ENCODE assay signal across 1 cellular context in the genomic region with DNA sequence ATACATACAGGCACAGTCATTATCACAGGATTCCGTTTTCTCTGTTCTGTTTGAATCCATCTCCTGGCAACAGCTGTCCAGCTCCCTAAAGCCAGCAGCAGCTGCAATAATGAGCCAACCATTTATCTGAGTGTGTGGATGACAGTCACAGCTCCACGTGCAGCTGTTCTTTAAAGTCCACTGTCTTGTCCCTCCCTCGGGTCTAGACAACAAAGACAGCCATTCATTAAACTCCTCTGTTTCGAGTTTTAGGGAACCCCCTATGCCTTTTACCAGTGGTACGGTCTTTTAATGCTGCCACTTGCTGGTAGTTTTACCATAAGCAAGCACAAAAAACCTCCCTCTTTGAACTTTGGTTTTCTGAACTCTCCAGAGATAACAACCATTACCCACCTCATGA.
TF ChIP-seq lines count a peak whose summit lies in the region.

No MANE protein-coding gene starts in this region.

TF ChIP-seq in HepG2, 621 proteins besides CTCF, POLR2A, EP300 and RAD21:
- TF ChIP-seq ZNF331 (CRISPR knock-in tag; IDR thresholded peaks at IDR 0.05) (0 out of 2 replicates have a peak, but pooled peaks have one; percentile 29), RFX1 (IDR thresholded peaks at IDR 0.05) (peak; percentile 37; the same call in 1 of the 2 replicates), BHLHE40 (IDR thresholded peaks at IDR 0.05; ENCODE audit: low read length) (peak; percentile 47; the same call in 1 of the 2 replicates), TGIF2 (CRISPR knock-in tag; IDR thresholded peaks at IDR 0.05) (peak; percentile 74; the same call in 1 of the 2 replicates), ISL2 (CRISPR knock-in tag; IDR thresholded peaks at IDR 0.05) (no peak), ZNF292 (CRISPR knock-in tag; IDR thresholded peaks at IDR 0.05; ENCODE audit: borderline replicate concordance, low read depth) (peak; percentile 57; the same call in 1 of the 2 replicates), SOX6 (IDR thresholded peaks at IDR 0.05) (no peak), SOX6 (CRISPR knock-in tag; IDR thresholded peaks at IDR 0.05) (peak; percentile 41; the same call in 1 of the 2 replicates), FOXK2 (IDR thresholded peaks at IDR 0.05) (0 out of 2 replicates have a peak, but pooled peaks have one; percentile 10), ZNF547 (CRISPR knock-in tag; IDR thresholded peaks at IDR 0.05) (0 out of 2 replicates have a peak, but pooled peaks have one; percentile 51), DMAP1 (CRISPR knock-in tag; IDR thresholded peaks at IDR 0.05) (0 out of 2 replicates have a peak, but pooled peaks have one; percentile 21), BORCS8-MEF2B (CRISPR knock-in tag; IDR thresholded peaks at IDR 0.05) (no peak), SOX13 (IDR thresholded peaks at IDR 0.05) (no peak), SOX13 (CRISPR knock-in tag; conservative IDR thresholded peaks at IDR 0.05 in 1 of 2, IDR thresholded peaks at IDR 0.05 in 1 of 2) (0 out of 4 replicates have a peak, but pooled peaks of 1 of the 2 experiments have one; percentile 20), SAP130 (CRISPR knock-in tag; IDR thresholded peaks at IDR 0.05; ENCODE audit: low read depth) (peak; percentile 35; the same call in 1 of the 2 replicates), HNF4G (IDR thresholded peaks at IDR 0.05; ENCODE audit: borderline replicate concordance, low read depth, low read length) (peak; percentile 15; the same call in 1 of the 2 replicates), HNF4G (CRISPR knock-in tag; IDR thresholded peaks at IDR 0.05; ENCODE audit: borderline replicate concordance, low read depth) (no peak), KDM5B (CRISPR knock-in tag; IDR thresholded peaks at IDR 0.05; ENCODE audit: borderline replicate concordance) (no peak), PITX1 (CRISPR knock-in tag; IDR thresholded peaks at IDR 0.05) (peak; percentile 25; the same call in 1 of the 2 replicates), ZNF367 (CRISPR knock-in tag; IDR thresholded peaks at IDR 0.05; ENCODE audit: borderline replicate concordance) (peak; percentile 87; the same call in 1 of the 2 replicates), MXI1 (IDR thresholded peaks at IDR 0.05; ENCODE audit: borderline replicate concordance, low read depth, low read length) (0 out of 3 replicates have a peak, but pooled peaks have one; percentile 38), BRCA1 (CRISPR knock-in tag; IDR thresholded peaks at IDR 0.05) (no peak), HNF4A (CRISPR knock-in tag; IDR thresholded peaks at IDR 0.05) (peak; percentile 59; the same call in 1 of the 2 replicates)
- TF ChIP-seq, protein P1, sequence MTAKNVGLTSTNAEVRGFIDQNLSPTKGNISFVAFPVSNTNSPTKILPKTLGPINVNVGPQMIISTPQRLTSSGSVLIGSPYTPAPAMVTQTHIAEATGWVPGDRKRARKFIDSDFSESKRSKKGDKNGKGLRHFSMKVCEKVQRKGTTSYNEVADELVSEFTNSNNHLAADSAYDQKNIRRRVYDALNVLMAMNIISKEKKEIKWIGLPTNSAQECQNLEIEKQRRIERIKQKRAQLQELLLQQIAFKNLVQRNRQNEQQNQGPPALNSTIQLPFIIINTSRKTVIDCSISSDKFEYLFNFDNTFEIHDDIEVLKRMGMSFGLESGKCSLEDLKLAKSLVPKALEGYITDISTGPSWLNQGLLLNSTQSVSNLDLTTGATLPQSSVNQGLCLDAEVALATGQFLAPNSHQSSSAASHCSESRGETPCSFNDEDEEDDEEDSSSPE (CRISPR knock-in tag; IDR thresholded peaks at IDR 0.05): 0 out of 2 replicates have a peak, but pooled peaks have one; percentile 22
- TF ChIP-seq, protein P2, sequence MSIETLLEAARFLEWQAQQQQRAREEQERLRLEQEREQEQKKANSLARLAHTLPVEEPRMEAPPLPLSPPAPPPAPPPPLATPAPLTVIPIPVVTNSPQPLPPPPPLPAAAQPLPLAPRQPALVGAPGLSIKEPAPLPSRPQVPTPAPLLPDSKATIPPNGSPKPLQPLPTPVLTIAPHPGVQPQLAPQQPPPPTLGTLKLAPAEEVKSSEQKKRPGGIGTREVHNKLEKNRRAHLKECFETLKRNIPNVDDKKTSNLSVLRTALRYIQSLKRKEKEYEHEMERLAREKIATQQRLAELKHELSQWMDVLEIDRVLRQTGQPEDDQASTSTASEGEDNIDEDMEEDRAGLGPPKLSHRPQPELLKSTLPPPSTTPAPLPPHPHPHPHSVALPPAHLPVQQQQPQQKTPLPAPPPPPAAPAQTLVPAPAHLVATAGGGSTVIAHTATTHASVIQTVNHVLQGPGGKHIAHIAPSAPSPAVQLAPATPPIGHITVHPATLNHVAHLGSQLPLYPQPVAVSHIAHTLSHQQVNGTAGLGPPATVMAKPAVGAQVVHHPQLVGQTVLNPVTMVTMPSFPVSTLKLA (IDR thresholded peaks at IDR 0.05): peak; percentile 34; the same call in 1 of the 2 replicates
- TF ChIP-seq, protein P3, sequence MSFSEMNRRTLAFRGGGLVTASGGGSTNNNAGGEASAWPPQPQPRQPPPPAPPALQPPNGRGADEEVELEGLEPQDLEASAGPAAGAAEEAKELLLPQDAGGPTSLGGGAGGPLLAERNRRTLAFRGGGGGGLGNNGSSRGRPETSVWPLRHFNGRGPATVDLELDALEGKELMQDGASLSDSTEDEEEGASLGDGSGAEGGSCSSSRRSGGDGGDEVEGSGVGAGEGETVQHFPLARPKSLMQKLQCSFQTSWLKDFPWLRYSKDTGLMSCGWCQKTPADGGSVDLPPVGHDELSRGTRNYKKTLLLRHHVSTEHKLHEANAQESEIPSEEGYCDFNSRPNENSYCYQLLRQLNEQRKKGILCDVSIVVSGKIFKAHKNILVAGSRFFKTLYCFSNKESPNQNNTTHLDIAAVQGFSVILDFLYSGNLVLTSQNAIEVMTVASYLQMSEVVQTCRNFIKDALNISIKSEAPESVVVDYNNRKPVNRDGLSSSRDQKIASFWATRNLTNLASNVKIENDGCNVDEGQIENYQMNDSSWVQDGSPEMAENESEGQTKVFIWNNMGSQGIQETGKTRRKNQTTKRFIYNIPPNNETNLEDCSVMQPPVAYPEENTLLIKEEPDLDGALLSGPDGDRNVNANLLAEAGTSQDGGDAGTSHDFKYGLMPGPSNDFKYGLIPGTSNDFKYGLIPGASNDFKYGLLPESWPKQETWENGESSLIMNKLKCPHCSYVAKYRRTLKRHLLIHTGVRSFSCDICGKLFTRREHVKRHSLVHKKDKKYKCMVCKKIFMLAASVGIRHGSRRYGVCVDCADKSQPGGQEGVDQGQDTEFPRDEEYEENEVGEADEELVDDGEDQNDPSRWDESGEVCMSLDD (CRISPR knock-in tag; IDR thresholded peaks at IDR 0.05; ENCODE audit: borderline replicate concordance): no peak
- TF ChIP-seq, protein P4, sequence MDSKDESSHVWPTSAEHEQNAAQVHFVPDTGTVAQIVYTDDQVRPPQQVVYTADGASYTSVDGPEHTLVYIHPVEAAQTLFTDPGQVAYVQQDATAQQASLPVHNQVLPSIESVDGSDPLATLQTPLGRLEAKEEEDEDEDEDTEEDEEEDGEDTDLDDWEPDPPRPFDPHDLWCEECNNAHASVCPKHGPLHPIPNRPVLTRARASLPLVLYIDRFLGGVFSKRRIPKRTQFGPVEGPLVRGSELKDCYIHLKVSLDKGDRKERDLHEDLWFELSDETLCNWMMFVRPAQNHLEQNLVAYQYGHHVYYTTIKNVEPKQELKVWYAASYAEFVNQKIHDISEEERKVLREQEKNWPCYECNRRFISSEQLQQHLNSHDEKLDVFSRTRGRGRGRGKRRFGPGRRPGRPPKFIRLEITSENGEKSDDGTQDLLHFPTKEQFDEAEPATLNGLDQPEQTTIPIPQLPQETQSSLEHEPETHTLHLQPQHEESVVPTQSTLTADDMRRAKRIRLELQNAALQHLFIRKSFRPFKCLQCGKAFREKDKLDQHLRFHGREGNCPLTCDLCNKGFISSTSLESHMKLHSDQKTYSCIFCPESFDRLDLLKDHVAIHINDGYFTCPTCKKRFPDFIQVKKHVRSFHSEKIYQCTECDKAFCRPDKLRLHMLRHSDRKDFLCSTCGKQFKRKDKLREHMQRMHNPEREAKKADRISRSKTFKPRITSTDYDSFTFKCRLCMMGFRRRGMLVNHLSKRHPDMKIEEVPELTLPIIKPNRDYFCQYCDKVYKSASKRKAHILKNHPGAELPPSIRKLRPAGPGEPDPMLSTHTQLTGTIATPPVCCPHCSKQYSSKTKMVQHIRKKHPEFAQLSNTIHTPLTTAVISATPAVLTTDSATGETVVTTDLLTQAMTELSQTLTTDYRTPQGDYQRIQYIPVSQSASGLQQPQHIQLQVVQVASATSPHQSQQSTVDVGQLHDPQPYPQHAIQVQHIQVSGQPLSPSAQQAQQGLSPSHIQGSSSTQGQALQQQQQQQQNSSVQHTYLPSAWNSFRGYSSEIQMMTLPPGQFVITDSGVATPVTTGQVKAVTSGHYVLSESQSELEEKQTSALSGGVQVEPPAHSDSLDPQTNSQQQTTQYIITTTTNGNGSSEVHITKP (CRISPR knock-in tag; IDR thresholded peaks at IDR 0.05; ENCODE audit: low read depth): peak; percentile 96
- TF ChIP-seq, protein P5, sequence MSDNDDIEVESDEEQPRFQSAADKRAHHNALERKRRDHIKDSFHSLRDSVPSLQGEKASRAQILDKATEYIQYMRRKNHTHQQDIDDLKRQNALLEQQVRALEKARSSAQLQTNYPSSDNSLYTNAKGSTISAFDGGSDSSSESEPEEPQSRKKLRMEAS (IDR thresholded peaks at IDR 0.05): peak; percentile 72
